ENCODE assay signal across 8 cellular contexts in genomic region chr18:62485684-62486083, GRCh38. TPM values are rescaled to one million over a fixed set of nuclear protein-coding genes. Genes with fewer than 3 reads are reported as not detected.
A peak's percentile ranks its signal among the peaks of the same experiment; 100 is the strongest.
DNase-seq lines count a peak whose midpoint lies in the region; ATAC-seq and TF ChIP-seq lines count a peak whose summit lies in the region.

No MANE protein-coding gene starts in this region.

- intact Hi-C loops in head of caudate nucleus (cut with DNase I): no loop called here

- no peak for DNase-seq in activated naive CD8-positive, alpha-beta T cell treated with anti-CD3 and anti-CD28 coated beads, Interleukin-2, amount 50 U/mL, for 24 hours
- DNase-seq in activated naive CD8-positive, alpha-beta T cell treated with anti-CD3 and anti-CD28 coated beads for 36 hours: no peak
- DNase-seq in SK-MEL-5 (ENCODE audit: low read depth, low spot score): peak; percentile 37
- DNase-seq in head of caudate nucleus: peak in 38 of 42 donors; percentile 11 to 83 (median 47)
- DNase-seq in type B pancreatic cell (ENCODE audit: extremely low spot score, unreplicated experiment): no peak
- no peak for DNase-seq in osteocyte (ENCODE audit: extremely low spot score, unreplicated experiment)
- no peak for DNase-seq in nephron progenitor cell
- no peak for DNase-seq in NCI-H510A (lab: John Stamatoyannopoulos, UW)

- no peak overlapping the region for H3K4me3 Mint-ChIP-seq in activated naive CD8-positive, alpha-beta T cell treated with anti-CD3 and anti-CD28 coated beads, Interleukin-2, amount 50 U/mL, for 24 hours
- H3K4me3 Mint-ChIP-seq in activated naive CD8-positive, alpha-beta T cell treated with anti-CD3 and anti-CD28 coated beads for 36 hours: no peak overlapping the region
- H3K4me3 Mint-ChIP-seq in type B pancreatic cell (peak overlapping the region; percentile 73), osteocyte (ENCODE audit: unreplicated experiment) (no peak overlapping the region), nephron progenitor cell (no peak overlapping the region)

- H3K27me3 Mint-ChIP-seq in activated naive CD8-positive, alpha-beta T cell treated with anti-CD3 and anti-CD28 coated beads, Interleukin-2, amount 50 U/mL, for 24 hours: peaks cover 19% of the 10 kb centered on the region
- peaks cover 20% of the 10 kb centered on the region for H3K27me3 Mint-ChIP-seq in activated naive CD8-positive, alpha-beta T cell treated with anti-CD3 and anti-CD28 coated beads for 36 hours
- H3K27me3 Mint-ChIP-seq in type B pancreatic cell: peaks cover 21% of the 10 kb centered on the region
- H3K27me3 Mint-ChIP-seq in osteocyte (ENCODE audit: unreplicated experiment): peaks cover 28% of the 10 kb centered on the region
- H3K27me3 Mint-ChIP-seq in nephron progenitor cell (ENCODE audit: low read depth, poor library complexity): peaks cover 17% of the 10 kb centered on the region

- TF ChIP-seq CTCF in type B pancreatic cell (conservative IDR thresholded peaks at IDR 0.05) (no peak), osteocyte (IDR thresholded peaks at IDR 0.05) (no peak), nephron progenitor cell (IDR thresholded peaks at IDR 0.05) (no peak)

- H3K36me3 Mint-ChIP-seq in activated naive CD8-positive, alpha-beta T cell treated with anti-CD3 and anti-CD28 coated beads, Interleukin-2, amount 50 U/mL, for 24 hours (ENCODE audit: low read depth): peaks cover 2% of the 10 kb centered on the region
- H3K36me3 Mint-ChIP-seq in activated naive CD8-positive, alpha-beta T cell treated with anti-CD3 and anti-CD28 coated beads for 36 hours: peaks cover 3% of the 10 kb centered on the region
- H3K36me3 Mint-ChIP-seq in type B pancreatic cell (no peaks in the 10 kb centered on the region), osteocyte (ENCODE audit: unreplicated experiment) (peaks cover 3% of the 10 kb centered on the region), nephron progenitor cell (ENCODE audit: low read depth) (peaks cover 4% of the 10 kb centered on the region)

- H3K27ac Mint-ChIP-seq in activated naive CD8-positive, alpha-beta T cell treated with anti-CD3 and anti-CD28 coated beads, Interleukin-2, amount 50 U/mL, for 24 hours: no peak overlapping the region
- H3K27ac Mint-ChIP-seq in activated naive CD8-positive, alpha-beta T cell treated with anti-CD3 and anti-CD28 coated beads for 36 hours: no peak overlapping the region
- H3K27ac Mint-ChIP-seq in type B pancreatic cell: peak overlapping the region; percentile 81
- no peak overlapping the region for H3K27ac Mint-ChIP-seq in osteocyte (ENCODE audit: unreplicated experiment)
- no peak overlapping the region for H3K27ac Mint-ChIP-seq in nephron progenitor cell

- peaks cover 10% of the 10 kb centered on the region for H3K4me1 Mint-ChIP-seq in activated naive CD8-positive, alpha-beta T cell treated with anti-CD3 and anti-CD28 coated beads, Interleukin-2, amount 50 U/mL, for 24 hours
- H3K4me1 Mint-ChIP-seq in activated naive CD8-positive, alpha-beta T cell treated with anti-CD3 and anti-CD28 coated beads for 36 hours: peaks cover 8% of the 10 kb centered on the region
- H3K4me1 Mint-ChIP-seq in type B pancreatic cell (ENCODE audit: unreplicated experiment): peaks cover 11% of the 10 kb centered on the region
- peaks cover 6% of the 10 kb centered on the region for H3K4me1 Mint-ChIP-seq in osteocyte (ENCODE audit: unreplicated experiment)
- H3K4me1 Mint-ChIP-seq in nephron progenitor cell: peaks cover 17% of the 10 kb centered on the region

- in situ Hi-C loops in SK-MEL-5 (cut with HindIII; ENCODE audit: low pct_unique_long_range_greater_than_20kb, low sequenced_read_pairs): no loop called here

- ATAC-seq in activated naive CD8-positive, alpha-beta T cell treated with anti-CD3 and anti-CD28 coated beads, Interleukin-2, amount 50 U/mL, for 24 hours: peak; percentile 40

- peaks cover 14% of the 10 kb centered on the region for H3K9me3 Mint-ChIP-seq in activated naive CD8-positive, alpha-beta T cell treated with anti-CD3 and anti-CD28 coated beads, Interleukin-2, amount 50 U/mL, for 24 hours
- H3K9me3 Mint-ChIP-seq in activated naive CD8-positive, alpha-beta T cell treated with anti-CD3 and anti-CD28 coated beads for 36 hours: peaks cover 8% of the 10 kb centered on the region
- H3K9me3 Mint-ChIP-seq in type B pancreatic cell (peaks cover 4% of the 10 kb centered on the region), osteocyte (ENCODE audit: unreplicated experiment) (peaks cover 14% of the 10 kb centered on the region), nephron progenitor cell (peaks cover 20% of the 10 kb centered on the region)

RNA-seq across cellular contexts. Expression of gene ZCCHC2, which starts 37.1 kb away (rescaled TPM):
- 10 to 100 TPM; 25.1 to 28.9 TPM for total RNA-seq in activated naive CD8-positive, alpha-beta T cell treated with anti-CD3 and anti-CD28 coated beads for 36 hours
- 8.4 and 12.7 TPM in 2 replicates for total RNA-seq in SK-MEL-5 (2014; rRNA removed; shearing (Covaris generic))
- 10.5 and 13.9 TPM in 2 replicates for polyA plus RNA-seq in SK-MEL-5 (2015; cell fraction: cytosol; rRNA removed)
- 17.9 and 20.4 TPM in 2 replicates for polyA plus RNA-seq in SK-MEL-5 (2015; cell fraction: nucleus; rRNA removed)
- total RNA-seq in type B pancreatic cell (ENCODE audit: low replicate concordance) (18.0 and 21.3 TPM in 2 replicates), osteocyte (10.3 and 11.2 TPM in 2 replicates)

Comparison
In these comparisons a context has a peak if more than half of its experiments do, and no peak if none do; other contexts are left out.
1. DNase-seq: peak in SK-MEL-5 (single experiment) and head of caudate nucleus (38 of 42); none in activated naive CD8-positive, alpha-beta T cell treated with anti-CD3 and anti-CD28 coated beads, Interleukin-2, amount 50 U/mL, for 24 hours (single experiment), activated naive CD8-positive, alpha-beta T cell treated with anti-CD3 and anti-CD28 coated beads for 36 hours (single experiment), type B pancreatic cell (single experiment), osteocyte (single experiment), nephron progenitor cell (single experiment) and NCI-H510A (single experiment).